ENCODE assay signal across 12 cellular contexts in genomic region chr14:81178063-81178462, GRCh38. TPM values are rescaled to one million over a fixed set of nuclear protein-coding genes. Genes with fewer than 3 reads are reported as not detected.
DNase-seq lines count a peak whose midpoint lies in the region; ATAC-seq and TF ChIP-seq lines count a peak whose summit lies in the region.
"Had no signal": no experiment of that assay in that cellular context is flagged by ENCODE, and none has a peak within 500 bp of the region (broad histone marks: within the 10 kb centered on the region; RNA-seq: fewer than 3 reads in every experiment).

No MANE protein-coding gene starts in this region.

- POLR2A ChIA-PET in CD4-positive, alpha-beta T cell (lab: Charles Lee): interaction anchor here (0.8 to 1.3 kb wide), 2 partner anchors 41 to 43 kb away, joined by 4 to 5 read pairs; no protein-coding TSS in a partner anchor

- H3K4me3 Mint-ChIP-seq in CD4-positive, alpha-beta T cell: no peak overlapping the region
- H3K4me3 Mint-ChIP-seq: activated naive CD8-positive, alpha-beta T cell treated with anti-CD3 and anti-CD28 coated beads for 36 hours had no signal

- no peaks in the 10 kb centered on the region for H3K27me3 Mint-ChIP-seq in CD4-positive, alpha-beta T cell
- H3K27me3 Mint-ChIP-seq: activated naive CD8-positive, alpha-beta T cell treated with anti-CD3 and anti-CD28 coated beads for 36 hours had no signal

- H3K36me3 Mint-ChIP-seq in CD4-positive, alpha-beta T cell (ENCODE audit: low read depth): peaks cover 34% of the 10 kb centered on the region

- H3K27ac Mint-ChIP-seq in CD4-positive, alpha-beta T cell: peak overlapping the region; percentile 25
- H3K27ac Mint-ChIP-seq: activated naive CD8-positive, alpha-beta T cell treated with anti-CD3 and anti-CD28 coated beads for 36 hours had no signal

- CTCF ChIA-PET in CD4-positive, alpha-beta T cell (lab: Charles Lee): interaction anchor here (0.8 to 1.5 kb wide), 3 partner anchors 8 to 21 kb away, joined by 3 to 4 read pairs (median 3); no protein-coding TSS in a partner anchor

- H3K9me3 ChIP-seq in CD4-positive, alpha-beta T cell (ENCODE audit: control insufficient read depth, low read length): no peaks in the 10 kb centered on the region
- H3K9me3 ChIP-seq in esophagus muscularis mucosa (no peaks in the 10 kb centered on the region), Peyer's patch (no peaks in the 10 kb centered on the region)
- H3K9me3 ChIP-seq: tibial artery had no signal

- H3K36me3 ChIP-seq in esophagus muscularis mucosa (peaks cover 0 to 8% (median 4%) of the 10 kb centered on the region in 4 donors), Peyer's patch (peaks cover 0 to 17% (median 0%) of the 10 kb centered on the region in 3 donors)

- H3K4me1 ChIP-seq in esophagus muscularis mucosa: peaks cover 3 to 42% (median 38%) of the 10 kb centered on the region in 4 donors
- H3K4me1 ChIP-seq in Peyer's patch: peaks cover 0 to 6% (median 0%) of the 10 kb centered on the region in 4 donors

- H3K9me3 Mint-ChIP-seq in CD4-positive, alpha-beta T cell: no peaks in the 10 kb centered on the region
- H3K9me3 Mint-ChIP-seq: activated naive CD8-positive, alpha-beta T cell treated with anti-CD3 and anti-CD28 coated beads for 36 hours had no signal

- no peaks in the 10 kb centered on the region for H3K27me3 ChIP-seq in CD4-positive, alpha-beta T cell (ENCODE audit: control insufficient read depth, insufficient read depth, low read length)
- no peaks in the 10 kb centered on the region for H3K27me3 ChIP-seq in esophagus muscularis mucosa
- no peaks in the 10 kb centered on the region for H3K27me3 ChIP-seq in Peyer's patch
- H3K27me3 ChIP-seq: tibial artery had no signal

- ATAC-seq in CD4-positive, alpha-beta T cell (ENCODE audit: poor library complexity): no peak
- peak; percentile 54 for ATAC-seq in GM21423 (IDR thresholded peaks at IDR 0.05; ENCODE audit: unreplicated experiment)
- peak; percentile 66 for ATAC-seq in HG03442 (IDR thresholded peaks at IDR 0.05; ENCODE audit: unreplicated experiment)

- intact Hi-C loops in CD4-positive, alpha-beta T cell (cut with DNase I, micrococcal nuclease): no loop called here
- intact Hi-C loops in esophagus muscularis mucosa (cut with DNase I): no loop called here

- no peak for TF ChIP-seq EP300 in esophagus muscularis mucosa (IDR thresholded peaks at IDR 0.05)

- TF ChIP-seq POLR2A in esophagus muscularis mucosa (IDR thresholded peaks at IDR 0.05; ENCODE audit: low read depth) (no peak), Peyer's patch (IDR thresholded peaks at IDR 0.05) (no peak)

- H3K4me3 ChIP-seq in esophagus muscularis mucosa (peak overlapping the region in 3 of 4 donors; percentile 30 to 38 (median 37)), Peyer's patch (no peak overlapping the region)

- H3K27ac ChIP-seq in CD4-positive, alpha-beta T cell (ENCODE audit: low read depth, low read length): no peak overlapping the region
- H3K27ac ChIP-seq in esophagus muscularis mucosa (replicated peaks in 1 of 4): peak overlapping the region; percentile 8 to 51 (median 34)
- peak overlapping the region in 2 of 4 donors; percentile 11 to 29 for H3K27ac ChIP-seq in Peyer's patch

- no peak for DNase-seq in CD4-positive, alpha-beta T cell
- DNase-seq in esophagus muscularis mucosa (ENCODE audit: extremely low spot score): no peak
- DNase-seq in Peyer's patch: no peak
- no peak for DNase-seq in NCI-H1092 treated with DMSO at 0.1 percent for 48 hours (lab: John Stamatoyannopoulos, UW)
- DNase-seq in NCI-H128 (lab: John Stamatoyannopoulos, UW; ENCODE audit: unreplicated experiment): no peak
- no peak for DNase-seq in SIG-M5 treated with dmso at 0.1 percent for 504 hours (lab: John Stamatoyannopoulos, UW; ENCODE audit: unreplicated experiment)
- DNase-seq: activated naive CD8-positive, alpha-beta T cell treated with anti-CD3 and anti-CD28 coated beads for 36 hours; mesenchymal stem cell; NCI-H446 treated with DMSO at 0.1 percent for 48 hours; tibial artery had no signal

- no peak for TF ChIP-seq CTCF in CD4-positive, alpha-beta T cell (IDR thresholded peaks at IDR 0.05)
- TF ChIP-seq CTCF in esophagus muscularis mucosa (IDR thresholded peaks at IDR 0.05) (no peak), Peyer's patch (IDR thresholded peaks at IDR 0.05) (no peak)

- H3K4me1 Mint-ChIP-seq in CD4-positive, alpha-beta T cell (ENCODE audit: low read depth): peaks cover 20% of the 10 kb centered on the region

RNA-seq across cellular contexts. Expression of gene GTF2A1, which starts 42.7 kb away (rescaled TPM):
- 10 to 100 TPM; 11.5 to 12.8 TPM for total RNA-seq in CD4-positive, alpha-beta T cell
- total RNA-seq in esophagus muscularis mucosa (10 to 100 TPM; 17.1 to 35.1 (median 28.4) TPM), Peyer's patch (10 to 100 TPM; 12.5 to 28.9 (median 18.6) TPM)

Comparison
In these comparisons a context has a peak if more than half of its experiments do, and no peak if none do; other contexts are left out.
1. H3K4me3 ChIP-seq: peak in esophagus muscularis mucosa (3 of 4); none in Peyer's patch (0 of 4).